Comparison of ENCODE assay signal across 29 cellular contexts in genomic region chrX:123685273-123685672, GRCh38. TPM values are rescaled to one million over a fixed set of nuclear protein-coding genes. Genes with fewer than 3 reads are reported as not detected.
DNase-seq lines count a peak whose midpoint lies in the region; ATAC-seq and TF ChIP-seq lines count a peak whose summit lies in the region.
"Had no signal": no experiment of that assay in that cellular context is flagged by ENCODE, and none has a peak within 500 bp of the region (broad histone marks: within the 10 kb centered on the region; RNA-seq: fewer than 3 reads in every experiment).

No MANE protein-coding gene starts in this region.

- no peaks in the 10 kb centered on the region for H3K9me3 Mint-ChIP-seq in activated T-helper 17 cell treated with anti-CD3 and anti-CD28 coated beads, Interleukin-2, amount 50 U/mL, for 72 hours
- H3K9me3 Mint-ChIP-seq in stimulated activated effector memory CD8-positive, alpha-beta T cell treated with anti-CD3 and anti-CD28 coated beads, Interleukin-12 subunit alpha, Interleukin-12 subunit beta, amount 100 ng/mL, for 72 hours: no peaks in the 10 kb centered on the region
- H3K9me3 Mint-ChIP-seq: activated naive CD4-positive, alpha-beta T cell treated with anti-CD3 and anti-CD28 coated beads, Interleukin-2, amount 10 ng/mL, durations not matched to agents 7 days and 5 days had no signal

- H3K27ac ChIP-seq in HL-60 (replicated peaks): 0 out of 2 replicates have a peak overlapping the region, but pooled peaks have one; percentile 11
- H3K27ac ChIP-seq: brain microvascular endothelial cell, esophagus muscularis mucosa, foreskin keratinocyte, heart left ventricle, KMS-11, sigmoid colon, SK-N-MC, tibial artery had no signal

- H3K27me3 ChIP-seq in HL-60 (ENCODE audit: insufficient read depth, poor library complexity, severe bottlenecking): no peaks in the 10 kb centered on the region
- H3K27me3 ChIP-seq: brain microvascular endothelial cell, esophagus muscularis mucosa, foreskin keratinocyte, heart left ventricle, sigmoid colon, tibial artery had no signal

- no peaks in the 10 kb centered on the region for H3K27me3 Mint-ChIP-seq in activated T-helper 17 cell treated with anti-CD3 and anti-CD28 coated beads, Interleukin-2, amount 50 U/mL, for 72 hours
- H3K27me3 Mint-ChIP-seq: activated naive CD4-positive, alpha-beta T cell treated with anti-CD3 and anti-CD28 coated beads, Interleukin-2, amount 10 ng/mL, durations not matched to agents 7 days and 5 days; naive thymus-derived CD4-positive, alpha-beta T cell; T-helper 17 cell had no signal

- peak overlapping the region; percentile 39 for H3K27ac Mint-ChIP-seq in activated T-helper 17 cell treated with anti-CD3 and anti-CD28 coated beads, Interleukin-2, amount 50 U/mL, for 72 hours
- H3K27ac Mint-ChIP-seq in stimulated activated effector memory CD8-positive, alpha-beta T cell treated with anti-CD3 and anti-CD28 coated beads, Interleukin-12 subunit alpha, Interleukin-12 subunit beta, amount 100 ng/mL, for 72 hours: peak overlapping the region; percentile 9
- H3K27ac Mint-ChIP-seq: activated naive CD4-positive, alpha-beta T cell treated with anti-CD3 and anti-CD28 coated beads, Interleukin-2, amount 10 ng/mL, durations not matched to agents 7 days and 5 days; T-helper 17 cell had no signal

- no peaks in the 10 kb centered on the region for H3K4me1 Mint-ChIP-seq in activated T-helper 17 cell treated with anti-CD3 and anti-CD28 coated beads, Interleukin-2, amount 50 U/mL, for 72 hours
- H3K4me1 Mint-ChIP-seq in stimulated activated effector memory CD8-positive, alpha-beta T cell treated with anti-CD3 and anti-CD28 coated beads, Interleukin-12 subunit alpha, Interleukin-12 subunit beta, amount 100 ng/mL, for 72 hours: peaks cover 5% of the 10 kb centered on the region
- H3K4me1 Mint-ChIP-seq: activated naive CD4-positive, alpha-beta T cell treated with anti-CD3 and anti-CD28 coated beads, Interleukin-2, amount 10 ng/mL, durations not matched to agents 7 days and 5 days had no signal

- TF ChIP-seq CTCF in HL-60 (IDR thresholded peaks at IDR 0.05; ENCODE audit: insufficient read depth, low read length): no peak

- no peak for ATAC-seq in activated T-helper 17 cell treated with anti-CD3 and anti-CD28 coated beads, Interleukin-2, amount 50 U/mL, for 72 hours (replicated peaks)
- no peak for ATAC-seq in stimulated activated effector memory CD8-positive, alpha-beta T cell treated with anti-CD3 and anti-CD28 coated beads, Interleukin-12 subunit alpha, Interleukin-12 subunit beta, amount 100 ng/mL, for 72 hours
- no peak for ATAC-seq in HG03039 (IDR thresholded peaks at IDR 0.05; ENCODE audit: unreplicated experiment)
- ATAC-seq: foreskin keratinocyte; heart left ventricle; naive thymus-derived CD4-positive, alpha-beta T cell; T-helper 17 cell had no signal

- H3K4me3 ChIP-seq in HL-60 (replicated peaks; ENCODE audit: insufficient read depth, low read length): no peak overlapping the region
- H3K4me3 ChIP-seq: esophagus muscularis mucosa, heart left ventricle, sigmoid colon, SK-N-MC, tibial artery had no signal

- H3K4me3 Mint-ChIP-seq in activated T-helper 17 cell treated with anti-CD3 and anti-CD28 coated beads, Interleukin-2, amount 50 U/mL, for 72 hours: no peak overlapping the region
- H3K4me3 Mint-ChIP-seq in stimulated activated effector memory CD8-positive, alpha-beta T cell treated with anti-CD3 and anti-CD28 coated beads, Interleukin-12 subunit alpha, Interleukin-12 subunit beta, amount 100 ng/mL, for 72 hours: no peak overlapping the region
- H3K4me3 Mint-ChIP-seq: activated naive CD4-positive, alpha-beta T cell treated with anti-CD3 and anti-CD28 coated beads, Interleukin-2, amount 10 ng/mL, durations not matched to agents 7 days and 5 days; naive thymus-derived CD4-positive, alpha-beta T cell; T-helper 17 cell had no signal

- DNase-seq in HL-60 (ENCODE audit: low read depth in 1 of 2, low spot score in 1 of 2) (peak in 1 of 2 experiments; percentile 3), NOMO-1 treated with DMSO at 0.1 percent for 48 hours (lab: John Stamatoyannopoulos, UW; ENCODE audit: unreplicated experiment) (peak; percentile 91), germinal center (ENCODE audit: low spot score) (no peak), NCI-H2107 treated with DMSO at 0.1 percent for 48 hours (lab: John Stamatoyannopoulos, UW; ENCODE audit: unreplicated experiment) (no peak)
- no peak for DNase-seq in stimulated activated effector memory CD8-positive, alpha-beta T cell treated with anti-CD3 and anti-CD28 coated beads, Interleukin-12 subunit alpha, Interleukin-12 subunit beta, amount 100 ng/mL, for 72 hours (ENCODE audit: low spot score in 2 of 2)
- DNase-seq: activated CD4-positive, alpha-beta T cell treated with anti-CD3 and anti-CD28 coated beads, Interleukin-2, amount 50 U/mL, for 48 hours; activated CD8-positive, alpha-beta memory T cell treated with anti-CD3 and anti-CD28 coated beads, Interleukin-2, amount 50 U/mL, for 4 hours; activated naive CD4-positive, alpha-beta T cell treated with anti-CD3 and anti-CD28 coated beads, Interleukin-2, amount 10 ng/mL, durations not matched to agents 7 days and 5 days; amniotic stem cell; brain microvascular endothelial cell; C1 segment of cervical spinal cord; DMS79; foreskin keratinocyte; heart left ventricle; midbrain; naive thymus-derived CD4-positive, alpha-beta T cell; NCI-H146; NCI-H2107; NCI-H446; NCI-H82; sigmoid colon; stimulated activated CD4-positive, alpha-beta T cell treated with anti-CD3 and anti-CD28 coated beads, Interleukin-4, amount 100 ng/mL, for 1 hour; T-helper 17 cell; tibial artery had no signal

- peaks cover 86% of the 10 kb centered on the region for H3K36me3 Mint-ChIP-seq in activated T-helper 17 cell treated with anti-CD3 and anti-CD28 coated beads, Interleukin-2, amount 50 U/mL, for 72 hours (ENCODE audit: low read depth)
- H3K36me3 Mint-ChIP-seq in stimulated activated effector memory CD8-positive, alpha-beta T cell treated with anti-CD3 and anti-CD28 coated beads, Interleukin-12 subunit alpha, Interleukin-12 subunit beta, amount 100 ng/mL, for 72 hours: peaks cover 85% of the 10 kb centered on the region

RNA-seq across cellular contexts. Expression of gene THOC2, which starts 47.6 kb away (rescaled TPM):
- total RNA-seq in activated T-helper 17 cell treated with anti-CD3 and anti-CD28 coated beads, Interleukin-2, amount 50 U/mL, for 72 hours: 10 to 100 TPM; 82.6 to 83.3 TPM
